Comparison of ENCODE assay signal across 8 cellular contexts in genomic region chr22:50523806-50524663, GRCh38. TPM values are rescaled to one million over a fixed set of nuclear protein-coding genes. Genes with fewer than 3 reads are reported as not detected.
DNase-seq lines count a peak whose midpoint lies in the region; ATAC-seq and TF ChIP-seq lines count a peak whose summit lies in the region.

No MANE protein-coding gene starts in this region.

- H3K27me3 Mint-ChIP-seq in IgD-negative memory B cell, result no peaks in the 10 kb centered on the region
- no peaks in the 10 kb centered on the region for H3K27me3 Mint-ChIP-seq in naive B cell

- H3K36me3 Mint-ChIP-seq in IgD-negative memory B cell (no peaks in the 10 kb centered on the region), naive B cell (no peaks in the 10 kb centered on the region)

- peak overlapping the region; percentile 75 to 82 for H3K4me3 ChIP-seq in cardiac fibroblast (replicated peaks in 1 of 2; ENCODE audit: low read depth in 2 of 2, low read length in 2 of 2)

- H3K9me3 Mint-ChIP-seq in IgD-negative memory B cell (no peaks in the 10 kb centered on the region), naive B cell (no peaks in the 10 kb centered on the region)

- peak overlapping the region; percentile 80 to 96 (median 91) for H3K4me3 Mint-ChIP-seq in IgD-negative memory B cell
- peak overlapping the region; percentile 44 to 95 (median 90) for H3K4me3 Mint-ChIP-seq in naive B cell

- ATAC-seq in naive B cell (ENCODE audit: low read depth in 2 of 2) (no peak), GM21619 (IDR thresholded peaks at IDR 0.05; ENCODE audit: unreplicated experiment) (no peak), GM18909 (IDR thresholded peaks at IDR 0.05; ENCODE audit: poor library complexity, unreplicated experiment) (no peak)

- peak overlapping the region; percentile 98 for H3K27ac ChIP-seq in C4-2B

- DNase-seq in cardiac fibroblast (ENCODE audit: low read depth in 2 of 2), result no peak
- no peak for DNase-seq in naive B cell
- DNase-seq in DMS114 treated with DMSO at 0.1 percent for 48 hours (lab: John Stamatoyannopoulos, UW; ENCODE audit: unreplicated experiment), result no peak
- no peak for DNase-seq in COLO829 (ENCODE audit: low spot score)

- peaks cover 18 to 20% (median 18%) of the 10 kb centered on the region in 3 donors for H3K4me1 Mint-ChIP-seq in IgD-negative memory B cell
- H3K4me1 Mint-ChIP-seq in naive B cell, result peaks cover 31 to 35% (median 34%) of the 10 kb centered on the region in 3 donors

- H3K27ac Mint-ChIP-seq in IgD-negative memory B cell (peak overlapping the region; percentile 83 to 89 (median 88)), naive B cell (peak overlapping the region in 5 of 6 donors; percentile 28 to 96 (median 88))

- TF ChIP-seq CTCF in C4-2B (conservative IDR thresholded peaks at IDR 0.05) (no peak), cardiac fibroblast (IDR thresholded peaks at IDR 0.05; ENCODE audit: low read depth, low read length) (no peak)

RNA-seq across cellular contexts. Expression of gene SCO2, which starts 1.4 kb away (rescaled TPM):
- polyA plus RNA-seq in IgD-negative memory B cell, result 11.8 TPM
- 10 to 100 TPM in 3 of 6 donors, 1 to 10 TPM in 3; 2.0 to 13.9 (median 8.1) TPM for polyA plus RNA-seq in naive B cell (ENCODE audit: low read depth in 6 of 6)

RNA-seq across cellular contexts. Expression of gene TYMP, which starts 5.8 kb away (rescaled TPM):
- polyA plus RNA-seq in IgD-negative memory B cell (56.8 TPM), naive B cell (ENCODE audit: low read depth in 6 of 6) (10 to 100 TPM; 10.5 to 41.3 (median 18.0) TPM)

RNA-seq across cellular contexts. Expression of gene NCAPH2, which starts 16.0 kb away (rescaled TPM):
- polyA plus RNA-seq in IgD-negative memory B cell (39.4 TPM), naive B cell (ENCODE audit: low read depth in 6 of 6) (10 to 100 TPM; 33.9 to 43.3 (median 37.6) TPM)

RNA-seq across cellular contexts. Expression of gene LMF2, which starts 16.5 kb away (rescaled TPM):
- polyA plus RNA-seq in IgD-negative memory B cell (26.4 TPM), naive B cell (ENCODE audit: low read depth in 6 of 6) (10 to 100 TPM in 3 of 6 donors, 1 to 10 TPM in 3; 6.4 to 20.9 (median 10.1) TPM)

RNA-seq across cellular contexts. Expression of gene KLHDC7B, which starts 21.7 kb away (rescaled TPM):
- polyA plus RNA-seq in IgD-negative memory B cell (4.7 TPM), naive B cell (ENCODE audit: low read depth in 6 of 6) (1 to 10 TPM; 1.5 to 5.8 (median 4.4) TPM)
